ENCODE assay signal across 9 cellular contexts in genomic region chr2:47437287-47437686, GRCh38. TPM values are rescaled to one million over a fixed set of nuclear protein-coding genes. Genes with fewer than 3 reads are reported as not detected.
DNase-seq lines count a peak whose midpoint lies in the region; ATAC-seq and TF ChIP-seq lines count a peak whose summit lies in the region.
"Had no signal": no experiment of that assay in that cellular context is flagged by ENCODE, and none has a peak within 500 bp of the region (broad histone marks: within the 10 kb centered on the region; RNA-seq: fewer than 3 reads in every experiment).

No MANE protein-coding gene starts in this region.

- H3K36me3 ChIP-seq in RWPE2 (ENCODE audit: low read depth) = peaks cover 36% of the 10 kb centered on the region
- H3K36me3 ChIP-seq in thoracic aorta = no peaks in the 10 kb centered on the region

- H3K9me3 ChIP-seq in RWPE2 (ENCODE audit: severe bottlenecking) = no peaks in the 10 kb centered on the region
- H3K9me3 ChIP-seq in thoracic aorta = no peaks in the 10 kb centered on the region

- H3K4me1 ChIP-seq in RWPE2 (ENCODE audit: insufficient read depth, poor library complexity, severe bottlenecking) (no peaks in the 10 kb centered on the region), thoracic aorta (ENCODE audit: control insufficient read depth in 1 of 2, low read depth in 2 of 2) (peaks cover 0 to 10% of the 10 kb centered on the region in 2 donors)

- DNase-seq in NCI-H524 (lab: John Stamatoyannopoulos, UW) (peak; percentile 2 to 50), NCI-H524 treated with DMSO at 0.1 percent for 48 hours (lab: John Stamatoyannopoulos, UW) (no peak), RWPE2 (ENCODE audit: low spot score) (no peak), foreskin melanocyte (peak; percentile 5), thoracic aorta (ENCODE audit: low spot score) (no peak), MV-4-11 (lab: John Stamatoyannopoulos, UW) (no peak)
- DNase-seq: DND-41 had no signal

- H3K27me3 ChIP-seq in RWPE2 (ENCODE audit: insufficient read depth, poor library complexity, severe bottlenecking) (no peaks in the 10 kb centered on the region), thoracic aorta (replicated peaks; ENCODE audit: insufficient read depth) (no peaks in the 10 kb centered on the region)

- no peak for ATAC-seq in RWPE2 (ENCODE audit: low read depth)
- ATAC-seq in thoracic aorta (ENCODE audit: insufficient number of reproducible peaks, low FRiP score, low read depth) = no peak
- ATAC-seq in HG02763 (IDR thresholded peaks at IDR 0.05; ENCODE audit: unreplicated experiment) = no peak
- ATAC-seq in GM21367 (IDR thresholded peaks at IDR 0.05; ENCODE audit: unreplicated experiment) = no peak

- peak; percentile 75 for TF ChIP-seq CTCF in RWPE2 (IDR thresholded peaks at IDR 0.05; ENCODE audit: poor library complexity, severe bottlenecking)
- TF ChIP-seq CTCF in thoracic aorta (IDR thresholded peaks at IDR 0.05) = peak; percentile 33

- H3K27ac ChIP-seq in RWPE2 (ENCODE audit: poor library complexity, severe bottlenecking) (no peak overlapping the region), thoracic aorta (no peak overlapping the region)

- H3K4me3 ChIP-seq in RWPE2 (ENCODE audit: severe bottlenecking) (no peak overlapping the region), thoracic aorta (no peak overlapping the region)

RNA-seq across cellular contexts. Expression of gene MSH2, which starts 34.3 kb away (rescaled TPM):
- total RNA-seq in thoracic aorta = 1 to 10 TPM; 4.7 to 9.6 TPM

Comparison
In these comparisons a context has a peak if more than half of its experiments do, and no peak if none do; other contexts are left out.
1. DNase-seq: peak in NCI-H524 (2 of 2) and foreskin melanocyte (single experiment); none in NCI-H524 treated with DMSO at 0.1 percent for 48 hours (single experiment), RWPE2 (single experiment), thoracic aorta (single experiment) and MV-4-11 (single experiment).